In the genomic region with DNA sequence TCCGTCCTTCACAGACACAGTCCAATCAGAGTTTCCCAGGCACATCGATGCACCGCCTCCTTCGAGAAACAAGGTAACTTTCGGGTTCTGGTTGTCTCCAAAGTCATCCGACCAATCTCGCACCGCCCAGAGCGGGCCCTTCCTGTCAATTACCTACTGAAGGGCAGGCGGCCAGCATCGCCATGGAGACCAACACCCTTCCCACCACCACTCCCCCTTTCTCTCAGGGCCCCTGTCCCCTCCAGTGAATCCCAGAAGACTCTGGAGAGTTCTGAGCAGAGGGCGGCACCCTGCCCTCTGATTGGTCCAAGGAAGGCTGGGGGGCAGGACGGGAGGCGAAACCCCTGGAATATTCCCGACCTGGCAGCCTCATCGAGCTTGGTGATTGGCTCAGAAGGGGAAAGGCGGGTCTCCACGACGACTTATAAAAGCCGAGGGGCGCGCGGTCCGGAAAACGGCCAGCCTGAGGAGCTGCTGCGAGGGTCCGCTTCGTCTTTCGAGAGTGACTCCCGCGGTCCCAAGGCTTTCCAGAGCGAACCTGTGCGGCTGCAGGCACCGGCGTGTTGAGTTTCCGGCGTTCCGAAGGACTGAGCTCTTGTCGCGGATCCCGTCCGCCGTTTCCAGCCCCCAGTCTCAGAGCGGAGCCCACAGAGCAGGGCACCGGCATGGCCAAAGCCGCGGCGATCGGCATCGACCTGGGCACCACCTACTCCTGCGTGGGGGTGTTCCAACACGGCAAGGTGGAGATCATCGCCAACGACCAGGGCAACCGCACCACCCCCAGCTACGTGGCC, we compare ENCODE assay signal across 8 cellular contexts. TPM values are rescaled to one million over a fixed set of nuclear protein-coding genes. Genes with fewer than 3 reads are reported as not detected.
DNase-seq lines count a peak whose midpoint lies in the region; ATAC-seq and TF ChIP-seq lines count a peak whose summit lies in the region.

Gene HSPA1B (plus strand): TSS at position 453 of the 794 bp plus-strand sequence. CDS start 213 bp downstream, at position 666.

- H3K27me3 ChIP-seq in hepatocyte (no peaks in the 10 kb centered on the region), WERI-Rb-1 (ENCODE audit: insufficient read depth, low read depth, severe bottlenecking) (no peaks in the 10 kb centered on the region)

- H3K27ac ChIP-seq in hepatocyte (peak within 1 kb of the TSS; percentile 91), WERI-Rb-1 (no peak within 1 kb of the TSS)

- no peaks in the 10 kb centered on the region for H3K36me3 ChIP-seq in hepatocyte (replicated peaks; ENCODE audit: insufficient read depth, low read depth)
- no peaks in the 10 kb centered on the region for H3K36me3 ChIP-seq in WERI-Rb-1

- H4K20me1 ChIP-seq in hepatocyte (ENCODE audit: insufficient read depth, poor library complexity, severe bottlenecking), result no peaks in the 10 kb centered on the region

- H3K4me1 ChIP-seq in hepatocyte (ENCODE audit: insufficient read depth), result peaks cover 29% of the 10 kb centered on the region

- H3K9me3 ChIP-seq in hepatocyte (ENCODE audit: low read depth), result no peaks in the 10 kb centered on the region
- H3K9me3 ChIP-seq in WERI-Rb-1 (ENCODE audit: severe bottlenecking), result peaks cover 13% of the 10 kb centered on the region

- H3K4me3 ChIP-seq in hepatocyte, result peak within 1 kb of the TSS; percentile 23
- no peak within 1 kb of the TSS for H3K4me3 ChIP-seq in WERI-Rb-1 (ENCODE audit: low read depth, low read length)

- WGBS in hepatocyte (ENCODE audit: low lambda C conversion rate, missing lambda C conversion rate), result 2% methylated on average over 54 of the region's 56 CpGs

- no peak for TF ChIP-seq CTCF in hepatocyte (IDR thresholded peaks at IDR 0.05; ENCODE audit: poor library complexity)
- no peak for TF ChIP-seq CTCF in WERI-Rb-1 (IDR thresholded peaks at IDR 0.05; ENCODE audit: low read depth, low read length)

- DNase-seq in NCI-H1930 (lab: John Stamatoyannopoulos, UW), result peak; percentile 97 to 98
- peak; percentile 70 for DNase-seq in T-helper 9 cell
- peak; percentile 100 for DNase-seq in astrocyte of the hippocampus (ENCODE audit: low read depth, low spot score)
- DNase-seq in hepatocyte (ENCODE audit: low spot score), result peak; percentile 99
- peak; percentile 99 for DNase-seq in renal cortical epithelial cell (ENCODE audit: low read depth)
- DNase-seq in WERI-Rb-1, result no peak

- peak within 1 kb of the TSS; percentile 76 for H3K4me2 ChIP-seq in hepatocyte

- peak; percentile 59 for ATAC-seq in GM18505 (IDR thresholded peaks at IDR 0.05; ENCODE audit: unreplicated experiment)
- peak; percentile 61 for ATAC-seq in HG02970 (IDR thresholded peaks at IDR 0.05; ENCODE audit: low FRiP score, unreplicated experiment)

- H3K9me2 ChIP-seq in hepatocyte (replicated peaks; ENCODE audit: insufficient read depth), result no peaks in the 10 kb centered on the region

- TF ChIP-seq POLR2A in GM18505 (IDR thresholded peaks at IDR 0.05; ENCODE audit: borderline replicate concordance, extremely low read depth, insufficient read depth, insufficient read length), result peak; percentile 99

- peak within 1 kb of the TSS; percentile 38 for H2AFZ ChIP-seq in hepatocyte

- peaks cover 30% of the 10 kb centered on the region for H3K79me2 ChIP-seq in hepatocyte

RNA-seq across cellular contexts. Expression of gene HSPA1B, which starts in this region (rescaled TPM):
- total RNA-seq in hepatocyte (172 and 177 TPM in 2 replicates), renal cortical epithelial cell (197 and 264 TPM in 2 replicates)
- polyA plus RNA-seq in hepatocyte, result 82.1 and 111 TPM in 2 replicates
